8 cellular contexts compared by ENCODE assay signal in genomic region chr19:49499030-49499670, GRCh38. TPM values are rescaled to one million over a fixed set of nuclear protein-coding genes. Genes with fewer than 3 reads are reported as not detected.
A peak's percentile ranks its signal among the peaks of the same experiment; 100 is the strongest.
DNase-seq lines count a peak whose midpoint lies in the region; ATAC-seq and TF ChIP-seq lines count a peak whose summit lies in the region.

No MANE protein-coding gene starts in this region.

- peak overlapping the region; percentile 99 for H3K27ac Mint-ChIP-seq in activated CD4-positive, alpha-beta T cell treated with anti-CD3 and anti-CD28 coated beads, Interleukin-2, amount 10 ng/mL, durations not matched to agents 24 days and 14 days
- H3K27ac Mint-ChIP-seq in activated CD8-positive, alpha-beta memory T cell treated with anti-CD3 and anti-CD28 coated beads, Interleukin-2, amount 10 ng/mL, durations not matched to agents 7 days and 5 days = peak overlapping the region; percentile 94

- peak; percentile 82 for DNase-seq in activated CD4-positive, alpha-beta T cell treated with anti-CD3 and anti-CD28 coated beads, Interleukin-2, amount 10 ng/mL, durations not matched to agents 24 days and 14 days
- no peak for DNase-seq in activated CD4-positive, alpha-beta T cell treated with anti-CD3 and anti-CD28 coated beads, Interleukin-2, amount 50 U/mL, for 4 hours
- DNase-seq in activated CD8-positive, alpha-beta memory T cell treated with anti-CD3 and anti-CD28 coated beads, Interleukin-2, amount 10 ng/mL, durations not matched to agents 7 days and 5 days = peak; percentile 78
- no peak for DNase-seq in suprapubic skin (ENCODE audit: low spot score in 2 of 2)
- DNase-seq in DMS114 treated with DMSO at 0.1 percent for 48 hours (lab: John Stamatoyannopoulos, UW; ENCODE audit: unreplicated experiment) = no peak
- DNase-seq in NCI-H226 = no peak

- TF ChIP-seq CTCF in gastroesophageal sphincter (IDR thresholded peaks at IDR 0.05) (no peak), suprapubic skin (IDR thresholded peaks at IDR 0.05) (no peak)

- H3K27me3 ChIP-seq in gastroesophageal sphincter (no peaks in the 10 kb centered on the region), suprapubic skin (no peaks in the 10 kb centered on the region)

- intact Hi-C loops in activated CD4-positive, alpha-beta T cell treated with anti-CD3 and anti-CD28 coated beads, Interleukin-2, amount 10 ng/mL, durations not matched to agents 24 days and 14 days (cut with micrococcal nuclease) = no loop called here

- TF ChIP-seq EP300 in gastroesophageal sphincter (IDR thresholded peaks at IDR 0.05) = no peak
- no peak for TF ChIP-seq EP300 in suprapubic skin (IDR thresholded peaks at IDR 0.05)

- WGBS in gastroesophageal sphincter (ENCODE audit: low coverage in 1 of 2), 2 donors = 66 to 90% methylated on average over 2 to 6 of the region's 19 CpGs
- WGBS in suprapubic skin = 79% methylated on average over 12 of the region's 19 CpGs

- H3K9me3 ChIP-seq in gastroesophageal sphincter = no peaks in the 10 kb centered on the region
- no peaks in the 10 kb centered on the region for H3K9me3 ChIP-seq in suprapubic skin

- no peak for ATAC-seq in activated CD8-positive, alpha-beta memory T cell treated with anti-CD3 and anti-CD28 coated beads, Interleukin-2, amount 10 ng/mL, durations not matched to agents 7 days and 5 days
- ATAC-seq in gastroesophageal sphincter = no peak
- ATAC-seq in HG02610 (IDR thresholded peaks at IDR 0.05; ENCODE audit: unreplicated experiment) = no peak

- H3K36me3 Mint-ChIP-seq in activated CD4-positive, alpha-beta T cell treated with anti-CD3 and anti-CD28 coated beads, Interleukin-2, amount 10 ng/mL, durations not matched to agents 24 days and 14 days (ENCODE audit: low read depth) = peaks cover 43% of the 10 kb centered on the region
- peaks cover 42% of the 10 kb centered on the region for H3K36me3 Mint-ChIP-seq in activated CD8-positive, alpha-beta memory T cell treated with anti-CD3 and anti-CD28 coated beads, Interleukin-2, amount 10 ng/mL, durations not matched to agents 7 days and 5 days

- CTCF ChIA-PET in activated CD8-positive, alpha-beta memory T cell treated with anti-CD3 and anti-CD28 coated beads, Interleukin-2, amount 10 ng/mL, durations not matched to agents 7 days and 5 days (lab: Charles Lee) = interaction anchor here (0.8 to 2.3 kb wide), 7 partner anchors 16 to 179 kb away, joined by 3 to 8 read pairs (median 4); partner anchors contain the start of gene FLT3LG

- no peaks in the 10 kb centered on the region for H3K27me3 Mint-ChIP-seq in activated CD4-positive, alpha-beta T cell treated with anti-CD3 and anti-CD28 coated beads, Interleukin-2, amount 10 ng/mL, durations not matched to agents 24 days and 14 days
- no peaks in the 10 kb centered on the region for H3K27me3 Mint-ChIP-seq in activated CD8-positive, alpha-beta memory T cell treated with anti-CD3 and anti-CD28 coated beads, Interleukin-2, amount 10 ng/mL, durations not matched to agents 7 days and 5 days

- H3K4me3 Mint-ChIP-seq in activated CD4-positive, alpha-beta T cell treated with anti-CD3 and anti-CD28 coated beads, Interleukin-2, amount 10 ng/mL, durations not matched to agents 24 days and 14 days = peak overlapping the region; percentile 98
- H3K4me3 Mint-ChIP-seq in activated CD8-positive, alpha-beta memory T cell treated with anti-CD3 and anti-CD28 coated beads, Interleukin-2, amount 10 ng/mL, durations not matched to agents 7 days and 5 days = peak overlapping the region; percentile 97

- peaks cover 0 to 34% of the 10 kb centered on the region in 2 donors for H3K36me3 ChIP-seq in gastroesophageal sphincter
- peaks cover 28% of the 10 kb centered on the region for H3K36me3 ChIP-seq in suprapubic skin

- H3K4me1 Mint-ChIP-seq in activated CD4-positive, alpha-beta T cell treated with anti-CD3 and anti-CD28 coated beads, Interleukin-2, amount 10 ng/mL, durations not matched to agents 24 days and 14 days = peaks cover 53% of the 10 kb centered on the region
- peaks cover 61% of the 10 kb centered on the region for H3K4me1 Mint-ChIP-seq in activated CD8-positive, alpha-beta memory T cell treated with anti-CD3 and anti-CD28 coated beads, Interleukin-2, amount 10 ng/mL, durations not matched to agents 7 days and 5 days

- H3K4me1 ChIP-seq in gastroesophageal sphincter (peaks cover 8 to 67% (median 26%) of the 10 kb centered on the region in 3 donors), suprapubic skin (peaks cover 62% of the 10 kb centered on the region)

- H3K27ac ChIP-seq in gastroesophageal sphincter = peak overlapping the region in 3 of 4 donors; percentile 56 to 74 (median 66)
- no peak overlapping the region for H3K27ac ChIP-seq in suprapubic skin

- H3K4me3 ChIP-seq in gastroesophageal sphincter = peak overlapping the region in 1 of 2 donors; percentile 41
- H3K4me3 ChIP-seq in suprapubic skin = peak overlapping the region; percentile 32

- TF ChIP-seq POLR2A in gastroesophageal sphincter (IDR thresholded peaks at IDR 0.05) = no peak
- no peak for TF ChIP-seq POLR2A in suprapubic skin (IDR thresholded peaks at IDR 0.05)

- no peaks in the 10 kb centered on the region for H3K9me3 Mint-ChIP-seq in activated CD4-positive, alpha-beta T cell treated with anti-CD3 and anti-CD28 coated beads, Interleukin-2, amount 10 ng/mL, durations not matched to agents 24 days and 14 days
- no peaks in the 10 kb centered on the region for H3K9me3 Mint-ChIP-seq in activated CD8-positive, alpha-beta memory T cell treated with anti-CD3 and anti-CD28 coated beads, Interleukin-2, amount 10 ng/mL, durations not matched to agents 7 days and 5 days (ENCODE audit: low read depth)

RNA-seq across cellular contexts. Expression of gene RPS11, which starts 2.9 kb away (rescaled TPM):
- 2,059 and 2,078 TPM in 2 replicates for total RNA-seq in activated CD4-positive, alpha-beta T cell treated with anti-CD3 and anti-CD28 coated beads, Interleukin-2, amount 10 ng/mL, durations not matched to agents 24 days and 14 days
- 1,000 to 10,000 TPM; 1,876 to 2,018 TPM for total RNA-seq in activated CD8-positive, alpha-beta memory T cell treated with anti-CD3 and anti-CD28 coated beads, Interleukin-2, amount 10 ng/mL, durations not matched to agents 7 days and 5 days
- total RNA-seq in gastroesophageal sphincter (1,000 to 10,000 TPM; 2,443 to 5,156 (median 3,385) TPM), suprapubic skin (1,000 to 10,000 TPM; 3,049 to 5,024 (median 4,623) TPM)

RNA-seq across cellular contexts. Expression of gene RPL13A, which starts 11.7 kb away (rescaled TPM):
- 3,031 and 3,032 TPM in 2 replicates for total RNA-seq in activated CD4-positive, alpha-beta T cell treated with anti-CD3 and anti-CD28 coated beads, Interleukin-2, amount 10 ng/mL, durations not matched to agents 24 days and 14 days
- total RNA-seq in activated CD8-positive, alpha-beta memory T cell treated with anti-CD3 and anti-CD28 coated beads, Interleukin-2, amount 10 ng/mL, durations not matched to agents 7 days and 5 days = 1,000 to 10,000 TPM; 2,143 to 2,523 TPM
- 1,000 to 10,000 TPM; 1,269 to 3,399 (median 2,205) TPM for total RNA-seq in gastroesophageal sphincter
- total RNA-seq in suprapubic skin = 1,000 to 10,000 TPM; 2,613 to 5,154 (median 4,451) TPM

RNA-seq across cellular contexts. Expression of gene FCGRT, which starts 13.3 kb away (rescaled TPM):
- total RNA-seq in activated CD4-positive, alpha-beta T cell treated with anti-CD3 and anti-CD28 coated beads, Interleukin-2, amount 10 ng/mL, durations not matched to agents 24 days and 14 days = 0.99 and 1.1 TPM in 2 replicates
- total RNA-seq in activated CD8-positive, alpha-beta memory T cell treated with anti-CD3 and anti-CD28 coated beads, Interleukin-2, amount 10 ng/mL, durations not matched to agents 7 days and 5 days = 1 to 10 TPM; 2.1 to 7.9 TPM
- 100 to 1,000 TPM in 3 of 4 donors, 10 to 100 TPM in 1; 78.6 to 255 (median 158) TPM for total RNA-seq in gastroesophageal sphincter
- 100 to 1,000 TPM in 3 of 4 donors, 10 to 100 TPM in 1; 96.2 to 136 (median 112) TPM for total RNA-seq in suprapubic skin

RNA-seq across cellular contexts. Expression of gene FLT3LG, which starts 25.1 kb away (rescaled TPM):
- total RNA-seq in activated CD4-positive, alpha-beta T cell treated with anti-CD3 and anti-CD28 coated beads, Interleukin-2, amount 10 ng/mL, durations not matched to agents 24 days and 14 days = 51.8 and 57.6 TPM in 2 replicates
- 100 to 1,000 TPM; 112 to 151 TPM for total RNA-seq in activated CD8-positive, alpha-beta memory T cell treated with anti-CD3 and anti-CD28 coated beads, Interleukin-2, amount 10 ng/mL, durations not matched to agents 7 days and 5 days
- total RNA-seq in gastroesophageal sphincter = 10 to 100 TPM in 1 of 4 donors, 1 to 10 TPM in 3; 3.1 to 21.0 (median 7.6) TPM
- total RNA-seq in suprapubic skin = 1 to 10 TPM; 1.2 to 4.9 (median 4.4) TPM

RNA-seq across cellular contexts. Expression of gene RCN3, which starts 28.7 kb away (rescaled TPM):
- 2.0 and 4.3 TPM in 2 replicates for total RNA-seq in activated CD4-positive, alpha-beta T cell treated with anti-CD3 and anti-CD28 coated beads, Interleukin-2, amount 10 ng/mL, durations not matched to agents 24 days and 14 days
- under 1 TPM; 0.19 to 0.53 TPM for total RNA-seq in activated CD8-positive, alpha-beta memory T cell treated with anti-CD3 and anti-CD28 coated beads, Interleukin-2, amount 10 ng/mL, durations not matched to agents 7 days and 5 days
- total RNA-seq in gastroesophageal sphincter = 10 to 100 TPM in 3 of 4 donors, 1 to 10 TPM in 1; 8.2 to 21.0 (median 12.0) TPM
- 10 to 100 TPM in 2 of 4 donors, 1 to 10 TPM in 2; 4.9 to 18.8 (median 9.0) TPM for total RNA-seq in suprapubic skin

Comparison
In these comparisons a context has a peak if more than half of its experiments do, and no peak if none do; other contexts are left out.
1. DNase-seq: peak in activated CD4-positive, alpha-beta T cell treated with anti-CD3 and anti-CD28 coated beads, Interleukin-2, amount 10 ng/mL, durations not matched to agents 24 days and 14 days (single experiment) and activated CD8-positive, alpha-beta memory T cell treated with anti-CD3 and anti-CD28 coated beads, Interleukin-2, amount 10 ng/mL, durations not matched to agents 7 days and 5 days (single experiment); none in activated CD4-positive, alpha-beta T cell treated with anti-CD3 and anti-CD28 coated beads, Interleukin-2, amount 50 U/mL, for 4 hours (0 of 2), suprapubic skin (0 of 2), DMS114 treated with DMSO at 0.1 percent for 48 hours (single experiment) and NCI-H226 (single experiment).
2. RNA of gene FCGRT, which starts 13.3 kb away (total RNA-seq): 78.6 to 255 TPM in gastroesophageal sphincter and 96.2 to 136 TPM in suprapubic skin; 2.1 to 7.9 TPM in activated CD8-positive, alpha-beta memory T cell treated with anti-CD3 and anti-CD28 coated beads, Interleukin-2, amount 10 ng/mL, durations not matched to agents 7 days and 5 days and 0.99 to 1.1 TPM in activated CD4-positive, alpha-beta T cell treated with anti-CD3 and anti-CD28 coated beads, Interleukin-2, amount 10 ng/mL, durations not matched to agents 24 days and 14 days; every median in the first group is over 4 times any median in the second.